ENCODE assay signal across 19 cellular contexts in the genomic region with DNA sequence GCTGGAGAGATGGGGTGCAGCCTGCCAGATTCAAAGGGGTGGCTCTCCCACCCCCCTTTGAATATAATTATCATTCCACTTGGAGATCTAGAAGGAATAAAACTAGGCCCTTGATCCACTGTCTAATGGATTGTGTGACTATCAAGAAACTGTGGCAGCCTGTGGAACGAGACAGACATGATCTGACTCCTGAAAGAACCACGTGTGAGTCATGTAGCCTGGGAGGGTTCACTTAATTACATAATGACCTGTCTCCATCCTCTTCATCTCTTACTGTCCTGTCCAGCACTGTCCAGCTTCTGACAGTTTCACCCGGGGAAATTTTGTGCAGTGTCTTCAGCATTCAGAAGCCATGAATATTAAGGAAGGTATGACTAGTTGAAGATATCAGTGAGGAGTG. TPM values are rescaled to one million over a fixed set of nuclear protein-coding genes. Genes with fewer than 3 reads are reported as not detected.
A peak's percentile ranks its signal among the peaks of the same experiment; 100 is the strongest.
DNase-seq lines count a peak whose midpoint lies in the region; ATAC-seq and TF ChIP-seq lines count a peak whose summit lies in the region.
"Had no signal": no experiment of that assay in that cellular context is flagged by ENCODE, and none has a peak within 500 bp of the region (broad histone marks: within the 10 kb centered on the region; RNA-seq: fewer than 3 reads in every experiment).

No MANE protein-coding gene starts in this region.

- no peaks in the 10 kb centered on the region for H4K20me1 ChIP-seq in GM23248 (ENCODE audit: insufficient read depth)

- H3K27ac ChIP-seq in GM23248 = peak overlapping the region; percentile 22; the same call in 1 of the 2 replicates
- no peak overlapping the region for H3K27ac ChIP-seq in coronary artery
- H3K27ac ChIP-seq: A549, SJCRH30 had no signal

- 0 out of 2 replicates have a peak, but pooled peaks cover 4% of the 10 kb centered on the region for H3K27me3 ChIP-seq in GM23248 (replicated peaks; ENCODE audit: insufficient read depth)
- H3K27me3 ChIP-seq: SJCRH30 had no signal

- no peaks in the 10 kb centered on the region for H3K36me3 ChIP-seq in GM23248 (ENCODE audit: low read depth)
- H3K36me3 ChIP-seq: SJCRH30 had no signal

- peak; percentile 30 for DNase-seq in AG10803 (ENCODE audit: low read depth)
- DNase-seq in GM23248 = peak; percentile 72
- peak; percentile 3 for DNase-seq in astrocyte of the spinal cord (ENCODE audit: low read depth, low spot score)
- peak; percentile 12 for DNase-seq in iris pigment epithelial cell (ENCODE audit: low read depth)
- DNase-seq in NCI-H510A (lab: John Stamatoyannopoulos, UW) = no peak
- DNase-seq in coronary artery (ENCODE audit: low spot score) = no peak
- DNase-seq: Calu3; CD4-positive, alpha-beta T cell; DMS79 treated with DMSO at 0.1 percent for 48 hours; H7; NCI-H1092; NCI-H226; NCI-H526 treated with DMSO at 0.1 percent for 48 hours; RPMI8226; SJCRH30 had no signal

- H2AFZ ChIP-seq in GM23248 = no peak overlapping the region

- no peak overlapping the region for H3K4me3 ChIP-seq in AG10803 (ENCODE audit: low read length)
- H3K4me3 ChIP-seq in GM23248 = no peak overlapping the region
- no peak overlapping the region for H3K4me3 ChIP-seq in astrocyte of the spinal cord (ENCODE audit: low read depth, low read length)
- no peak overlapping the region for H3K4me3 ChIP-seq in coronary artery
- H3K4me3 ChIP-seq: A549, SJCRH30 had no signal

- 10 to 13% methylated on average over 3 of the region's 3 CpGs for WGBS in GM23248 (ENCODE audit: low coverage in 1 of 2, low lambda C conversion rate in 2 of 2, missing lambda C conversion rate in 2 of 2), 2 experiments

- peaks cover 18% of the 10 kb centered on the region for H3F3A ChIP-seq in GM23248 (ENCODE audit: insufficient read depth)

- no peak overlapping the region for H3K4me2 ChIP-seq in GM23248 (ENCODE audit: unreplicated experiment)
- H3K4me2 ChIP-seq: A549 had no signal

- no peak for TF ChIP-seq CTCF in AG10803 (conservative IDR thresholded peaks at IDR 0.05; ENCODE audit: low read length)
- TF ChIP-seq CTCF in astrocyte of the spinal cord (IDR thresholded peaks at IDR 0.05; ENCODE audit: low read depth, low read length) = no peak
- no peak for TF ChIP-seq CTCF in coronary artery (IDR thresholded peaks at IDR 0.05)

- no peaks in the 10 kb centered on the region for H3K79me2 ChIP-seq in GM23248 (ENCODE audit: insufficient read depth)

- ATAC-seq in GM21723 (IDR thresholded peaks at IDR 0.05; ENCODE audit: unreplicated experiment) (no peak), GM18858 (IDR thresholded peaks at IDR 0.05; ENCODE audit: unreplicated experiment) (no peak)
- ATAC-seq: A549 had no signal

- in situ Hi-C loops in GM23248 (cut with MboI) (no loop called here), astrocyte of the spinal cord (cut with HindIII; ENCODE audit: low sequenced_read_pairs) (no loop called here)

- peaks cover 18% of the 10 kb centered on the region for H3K4me1 ChIP-seq in GM23248 (ENCODE audit: insufficient read depth)
- H3K4me1 ChIP-seq: A549, SJCRH30 had no signal

- H3K9me2 ChIP-seq in GM23248 (ENCODE audit: insufficient read depth) = no peaks in the 10 kb centered on the region

- H3K9ac ChIP-seq in GM23248 = no peak overlapping the region

- no peaks in the 10 kb centered on the region for H3K9me3 ChIP-seq in GM23248 (ENCODE audit: low read depth)
- H3K9me3 ChIP-seq: A549, SJCRH30 had no signal

RNA-seq across cellular contexts. Expression of a gene that starts 43.4 kb away (rescaled TPM):
- total RNA-seq in GM23248 (2014; rRNA removed; shearing (Covaris generic)) = 51.0 and 81.2 TPM in 2 replicates
- 52.8 and 53.6 TPM in 2 replicates for polyA plus RNA-seq in GM23248 (2016; fragmentation: Nextera tagmentation; extraction: Ambion mirVana)
- total RNA-seq: Calu3; CD4-positive, alpha-beta T cell; OCI-LY7 had no signal
- polyA plus RNA-seq: A549 had no signal

Comparison
In these comparisons a context has a peak if more than half of its experiments do, and no peak if none do; other contexts are left out.
1. DNase-seq: peak in AG10803 (single experiment), GM23248 (single experiment), astrocyte of the spinal cord (single experiment) and iris pigment epithelial cell (single experiment); none in NCI-H510A (single experiment) and coronary artery (single experiment).